In the genomic region with DNA sequence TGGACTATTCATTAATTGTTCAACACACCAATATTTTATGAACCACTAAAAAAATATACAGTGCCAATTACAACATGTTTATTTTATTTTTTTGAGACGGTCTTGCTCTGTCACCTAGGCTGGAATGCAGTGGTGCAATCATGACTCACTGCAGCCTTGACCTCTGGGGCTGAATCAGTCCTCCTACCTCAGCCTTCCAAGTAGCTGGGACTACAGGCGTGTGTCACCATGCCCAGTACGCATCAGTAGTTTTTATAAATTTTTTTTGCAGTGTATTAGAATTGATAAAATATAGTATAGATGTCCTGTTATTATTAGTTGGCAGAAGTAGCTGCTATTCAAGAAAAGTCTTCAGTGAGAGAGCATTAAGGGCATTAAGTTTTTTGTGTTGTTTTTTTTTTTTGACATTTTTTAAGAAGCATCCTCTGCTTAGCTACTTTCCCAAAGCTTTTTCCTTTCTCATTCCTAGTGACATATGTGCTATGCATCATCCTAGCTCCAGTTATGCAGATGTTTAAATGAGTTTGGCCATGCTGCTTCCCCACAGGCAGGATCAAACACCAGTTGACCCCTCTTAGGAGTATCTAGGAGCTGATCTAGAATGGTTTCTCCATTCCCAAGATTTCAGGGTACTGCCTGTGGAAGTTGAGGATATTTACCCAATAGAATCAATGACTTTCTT, we compare ENCODE assay signal across 8 cellular contexts. TPM values are rescaled to one million over a fixed set of nuclear protein-coding genes. Genes with fewer than 3 reads are reported as not detected.
DNase-seq lines count a peak whose midpoint lies in the region; ATAC-seq and TF ChIP-seq lines count a peak whose summit lies in the region.
"Not testable (repeated sequence)": the region's sequence is repeated elsewhere in the genome, so short reads cannot be mapped to it uniquely, and the experiment has no call there.

No MANE protein-coding gene starts in this region.

- peak; percentile 84 for DNase-seq in AG10803 (ENCODE audit: low read depth)
- DNase-seq in HCT116 (ENCODE audit: low read depth, low spot score), result peak; percentile 56
- DNase-seq in NCI-H460 (ENCODE audit: extremely low read depth, low read depth), result peak; percentile 61
- peak; percentile 79 for DNase-seq in adipocyte (ENCODE audit: low read depth)
- peak; percentile 62 for DNase-seq in dermis blood vessel endothelial cell
- DNase-seq in myocyte (ENCODE audit: low read depth), result peak; percentile 28
- DNase-seq in smooth muscle cell of the brain vasculature (ENCODE audit: low read depth, low spot score), result peak; percentile 13

- POLR2A ChIA-PET in HCT116 (lab: Charles Lee), result interaction anchor here (1.0 kb wide), 1 partner anchor 11 kb away, joined by 3 read pairs; no protein-coding TSS in a partner anchor

- TF ChIP-seq POLR2A in HCT116 (IDR thresholded peaks at IDR 0.05; ENCODE audit: borderline replicate concordance, extremely low read depth, insufficient read depth, insufficient read length); gastroesophageal sphincter (IDR thresholded peaks at IDR 0.05): not testable (repeated sequence)

- H3K9me2 ChIP-seq in HCT116 (ENCODE audit: insufficient read depth), result not testable (repeated sequence)

- H2AFZ ChIP-seq in HCT116 (ENCODE audit: low read depth, low read length, poor library complexity, severe bottlenecking), result not testable (repeated sequence)

- H3K9ac ChIP-seq in HCT116 (ENCODE audit: low read length); adipocyte (ENCODE audit: low read length): not testable (repeated sequence)

- H3K4me2 ChIP-seq in HCT116 (ENCODE audit: low read length), result peak overlapping the region; percentile 54

- H3K79me2 ChIP-seq in HCT116 (ENCODE audit: insufficient read depth, low read length), result not testable (repeated sequence)

- not testable (repeated sequence) for TF ChIP-seq RAD21 in HCT116 (IDR thresholded peaks at IDR 0.05; ENCODE audit: low read depth)

- TF ChIP-seq CTCF in AG10803 (conservative IDR thresholded peaks at IDR 0.05; ENCODE audit: low read length); HCT116 (IDR thresholded peaks at IDR 0.05 in 2 of 3, conservative IDR thresholded peaks at IDR 0.05 in 1 of 3; ENCODE audit: borderline replicate concordance in 1 of 3, insufficient read depth in 1 of 3, low read depth in 2 of 3, low read length in 2 of 3); gastroesophageal sphincter (IDR thresholded peaks at IDR 0.05): not testable (repeated sequence)

- WGBS in gastroesophageal sphincter (ENCODE audit: low coverage in 1 of 2), 2 donors, result 51 to 58% methylated on average over 3 of the region's 3 CpGs

- peak overlapping the region; percentile 40; the same call in 1 of the 2 replicates for H3K27ac ChIP-seq in HCT116 (ENCODE audit: low read depth, low read length)
- H3K27ac ChIP-seq in gastroesophageal sphincter, result not testable (repeated sequence)

- H3K27me3 ChIP-seq in HCT116 (ENCODE audit: insufficient read depth, low read length); adipocyte (replicated peaks; ENCODE audit: control insufficient read depth, insufficient read depth, low read length); gastroesophageal sphincter: not testable (repeated sequence)

- H4K20me1 ChIP-seq in HCT116 (ENCODE audit: insufficient read depth), result not testable (repeated sequence)

- ATAC-seq in HCT116 (peak; percentile 98), gastroesophageal sphincter (peak; percentile 79)

- not testable (repeated sequence) for H3K4me3 ChIP-seq in AG10803 (ENCODE audit: low read length); HCT116 (replicated peaks in 1 of 2; ENCODE audit: low read depth in 1 of 2, low read length in 2 of 2); adipocyte (ENCODE audit: low read length); gastroesophageal sphincter

- RAD21 ChIA-PET in HCT116 (lab: Charles Lee; ENCODE audit: low non-redundant PET in 1 of 2, low total read pairs in 2 of 2, uncharacterized antibody in 2 of 2, unreplicated experiment in 2 of 2), result not testable (repeated sequence)

- H3K36me3 ChIP-seq in HCT116 (ENCODE audit: control insufficient read depth in 1 of 2, insufficient read depth in 2 of 2, low read length in 2 of 2); adipocyte (ENCODE audit: control insufficient read depth, insufficient read depth, low read length, severe bottlenecking): not testable (repeated sequence)
- peaks cover 0 to 21% of the 10 kb centered on the region in 2 donors for H3K36me3 ChIP-seq in gastroesophageal sphincter

- not testable (repeated sequence) for H3K9me3 ChIP-seq in HCT116 (ENCODE audit: control insufficient read depth in 1 of 2, insufficient read depth in 1 of 2, low read depth in 1 of 2, low read length in 2 of 2); adipocyte (ENCODE audit: control insufficient read depth, low read length); gastroesophageal sphincter

- TF ChIP-seq EP300 in gastroesophageal sphincter (IDR thresholded peaks at IDR 0.05), result not testable (repeated sequence)

- CTCF ChIA-PET in HCT116 (lab: Charles Lee), result not testable (repeated sequence)

- not testable (repeated sequence) for BruUV-seq in HCT116 (replicated peaks; lab: Mats Ljungman, UMichigan)

- intact Hi-C loops in HCT116 (cut with micrococcal nuclease), result not testable (repeated sequence)

- H3K4me1 ChIP-seq in HCT116 (ENCODE audit: control insufficient read depth in 1 of 2, insufficient read depth in 2 of 2, low read length in 2 of 2) (peaks cover 24 to 26% of the 10 kb centered on the region in 2 experiments), adipocyte (ENCODE audit: control insufficient read depth, insufficient read depth, low read length) (peaks cover 12% of the 10 kb centered on the region)
- not testable (repeated sequence) for H3K4me1 ChIP-seq in gastroesophageal sphincter

TF ChIP-seq in HCT116, 20 proteins besides CTCF, POLR2A, EP300 and RAD21:
- TF ChIP-seq, protein P1, sequence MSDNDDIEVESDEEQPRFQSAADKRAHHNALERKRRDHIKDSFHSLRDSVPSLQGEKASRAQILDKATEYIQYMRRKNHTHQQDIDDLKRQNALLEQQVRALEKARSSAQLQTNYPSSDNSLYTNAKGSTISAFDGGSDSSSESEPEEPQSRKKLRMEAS (IDR thresholded peaks at IDR 0.05), result peak; percentile 58
- TF ChIP-seq FOSL1 (IDR thresholded peaks at IDR 0.05; ENCODE audit: low read depth) (peak; percentile 95), CBX3 (IDR thresholded peaks at IDR 0.05; ENCODE audit: low read depth) (peak; percentile 86), SRF (IDR thresholded peaks at IDR 0.05; ENCODE audit: low read depth) (0 out of 2 replicates have a peak, but pooled peaks have one; percentile 48), JUND (IDR thresholded peaks at IDR 0.05) (peak; percentile 93), SP1 (IDR thresholded peaks at IDR 0.05; ENCODE audit: low read depth) (peak; percentile 78), CEBPB (IDR thresholded peaks at IDR 0.05; ENCODE audit: low read depth) (peak; percentile 97)
- TF ChIP-seq, protein P2, sequence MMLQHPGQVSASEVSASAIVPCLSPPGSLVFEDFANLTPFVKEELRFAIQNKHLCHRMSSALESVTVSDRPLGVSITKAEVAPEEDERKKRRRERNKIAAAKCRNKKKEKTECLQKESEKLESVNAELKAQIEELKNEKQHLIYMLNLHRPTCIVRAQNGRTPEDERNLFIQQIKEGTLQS (IDR thresholded peaks at IDR 0.05), result peak; percentile 86

RNA-seq across cellular contexts. Expression of a gene that starts 35.5 kb away (rescaled TPM):
- total RNA-seq in HCT116 (2021; ENCODE audit: unreplicated experiment) (4.3 TPM), dermis blood vessel endothelial cell (2.7 and 4.4 TPM in 2 replicates), gastroesophageal sphincter (1 to 10 TPM; 3.9 to 6.9 (median 5.6) TPM), myocyte (1.4 and 2.6 TPM in 2 replicates)
- 0.79 and 0.91 TPM in 2 replicates for polyA plus RNA-seq in HCT116 (2012)
- 4.3 and 4.6 TPM in 2 replicates for total RNA-seq in NCI-H460 (2014; rRNA removed; shearing (Covaris generic))
- polyA plus RNA-seq in NCI-H460 (2014; cell fraction: nucleus; rRNA removed), result 1.1 and 6.2 TPM in 2 replicates
- polyA plus RNA-seq in myocyte (2012), result 1.1 TPM

Comparison
In these comparisons a context has a peak if more than half of its experiments do, and no peak if none do; other contexts are left out.
1. DNase-seq: peak in every context shown above with its lines; median percentile 84 in AG10803; 79 in adipocyte; 62 in dermis blood vessel endothelial cell; 61 in NCI-H460; 56 in HCT116; 28 in myocyte; 13 in smooth muscle cell of the brain vasculature.